In genomic region chr10:75042292-75042974, GRCh38 we compare ENCODE assay signal across 1 cellular context.
TF ChIP-seq lines count a peak whose summit lies in the region.

No MANE protein-coding gene starts in this region.

TF ChIP-seq in GM23338, 12 proteins besides CTCF, POLR2A, EP300 and RAD21 (continued from another document):
- no peak for TF ChIP-seq REST (IDR thresholded peaks at IDR 0.05; ENCODE audit: unreplicated experiment)
- TF ChIP-seq POLR2AphosphoS5 (IDR thresholded peaks at IDR 0.05; ENCODE audit: low read depth) = no peak
- TF ChIP-seq ZNF331 (CRISPR knock-in tag; IDR thresholded peaks at IDR 0.05; ENCODE audit: low read depth) = no peak
- TF ChIP-seq ZNF114 (CRISPR knock-in tag; IDR thresholded peaks at IDR 0.05) = no peak
- TF ChIP-seq ETS1 (IDR thresholded peaks at IDR 0.05) = no peak
- TF ChIP-seq STAT1 (IDR thresholded peaks at IDR 0.05; ENCODE audit: unreplicated experiment) = no peak
